Comparison of ENCODE assay signal across 9 cellular contexts in genomic region chr3:114179575-114179974, GRCh38. TPM values are rescaled to one million over a fixed set of nuclear protein-coding genes. Genes with fewer than 3 reads are reported as not detected.
DNase-seq lines count a peak whose midpoint lies in the region; ATAC-seq and TF ChIP-seq lines count a peak whose summit lies in the region.
"Had no signal": no experiment of that assay in that cellular context is flagged by ENCODE, and none has a peak within 500 bp of the region (broad histone marks: within the 10 kb centered on the region; RNA-seq: fewer than 3 reads in every experiment).

No MANE protein-coding gene starts in this region.

- POLR2A ChIA-PET in RWPE1 (lab: Yijun Ruan, JAX; ENCODE audit: low non-redundant PET) = no interaction called here

- CTCF ChIA-PET in RWPE1 (lab: Yijun Ruan, JAX) = interaction anchor here (0.7 kb wide), 1 partner anchor 30 kb away, joined by 3 read pairs; no protein-coding TSS in a partner anchor

- H3K27ac ChIP-seq in RWPE1 = no peak overlapping the region

- peak; percentile 20; the same call in 1 of the 2 replicates for TF ChIP-seq CTCF in RWPE1 (conservative IDR thresholded peaks at IDR 0.05; ENCODE audit: low read depth)

- ATAC-seq in HG03159 (IDR thresholded peaks at IDR 0.05; ENCODE audit: unreplicated experiment) (no peak), esophagus mucosa (no peak)

- DNase-seq in DMS 273 (lab: John Stamatoyannopoulos, UW; ENCODE audit: unreplicated experiment) (peak; percentile 72), HS-5 (ENCODE audit: low read depth) (peak; percentile 18), RWPE1 (ENCODE audit: low spot score) (no peak), glomerular visceral epithelial cell (ENCODE audit: extremely low spot score) (peak; percentile 22), CD1c-positive myeloid dendritic cell (ENCODE audit: extremely low spot score) (no peak), COLO829 (ENCODE audit: low spot score) (no peak)

RNA-seq across cellular contexts. Expression of gene DRD3, which starts 0.7 kb away (rescaled TPM):
- total RNA-seq in esophagus mucosa = not detected
- total RNA-seq: lung had no signal

RNA-seq across cellular contexts. Expression of gene ZNF80, which starts 57.8 kb away (rescaled TPM):
- not detected for total RNA-seq in esophagus mucosa
- total RNA-seq: lung had no signal

Comparison
In these comparisons a context has a peak if more than half of its experiments do, and no peak if none do; other contexts are left out.
1. DNase-seq: peak in DMS 273 (single experiment), HS-5 (single experiment) and glomerular visceral epithelial cell (single experiment); none in RWPE1 (single experiment), CD1c-positive myeloid dendritic cell (single experiment) and COLO829 (single experiment).